Comparison of ENCODE assay signal across 2 cellular contexts in genomic region chr7:143369678-143370651, GRCh38.
A peak's percentile ranks its signal among the peaks of the same experiment; 100 is the strongest.
TF ChIP-seq lines count a peak whose summit lies in the region.

No MANE protein-coding gene starts in this region.

TF ChIP-seq in liver, 16 proteins besides CTCF, POLR2A, EP300 and RAD21:
- TF ChIP-seq JUND (IDR thresholded peaks at IDR 0.05) (no peak), HNF4G (IDR thresholded peaks at IDR 0.05) (no peak), RXRA (IDR thresholded peaks at IDR 0.05) (no peak), HNF4A (conservative IDR thresholded peaks at IDR 0.05) (peak; percentile 29 to 53), SP1 (IDR thresholded peaks at IDR 0.05) (no peak), REST (IDR thresholded peaks at IDR 0.05) (no peak), FOXA2 (IDR thresholded peaks at IDR 0.05) (no peak)

TF ChIP-seq in HepG2, 621 proteins besides CTCF, POLR2A, EP300 and RAD21:
- TF ChIP-seq ATF4 (CRISPR knock-in tag; IDR thresholded peaks at IDR 0.05) (no peak), ZFYVE20 (CRISPR knock-in tag; IDR thresholded peaks at IDR 0.05; ENCODE audit: borderline replicate concordance, low read depth) (no peak), ZNF343 (CRISPR knock-in tag; IDR thresholded peaks at IDR 0.05) (no peak), RNF2 (conservative IDR thresholded peaks at IDR 0.05; ENCODE audit: low read depth) (no peak), HDAC1 (CRISPR knock-in tag; IDR thresholded peaks at IDR 0.05) (no peak), SNAPC2 (CRISPR knock-in tag; IDR thresholded peaks at IDR 0.05) (no peak), ZNF713 (CRISPR knock-in tag; IDR thresholded peaks at IDR 0.05) (no peak), ZNF296 (CRISPR knock-in tag; conservative IDR thresholded peaks at IDR 0.05) (no peak), HIC2 (CRISPR knock-in tag; IDR thresholded peaks at IDR 0.05; ENCODE audit: low read depth) (no peak), ZXDC (CRISPR knock-in tag; IDR thresholded peaks at IDR 0.05) (no peak), ZNF550 (CRISPR knock-in tag; IDR thresholded peaks at IDR 0.05; ENCODE audit: borderline replicate concordance) (no peak), ZNF512B (CRISPR knock-in tag; IDR thresholded peaks at IDR 0.05; ENCODE audit: borderline replicate concordance) (no peak), ZNF879 (CRISPR knock-in tag; IDR thresholded peaks at IDR 0.05) (no peak), ZNF549 (CRISPR knock-in tag; IDR thresholded peaks at IDR 0.05) (no peak), TRIM24 (CRISPR knock-in tag; IDR thresholded peaks at IDR 0.05) (no peak), SKI (IDR thresholded peaks at IDR 0.05; ENCODE audit: partially characterized antibody) (no peak), ZNF441 (CRISPR knock-in tag; IDR thresholded peaks at IDR 0.05; ENCODE audit: borderline replicate concordance) (no peak), AGO2 (optimal IDR thresholded peaks at IDR 0.05; ENCODE audit: low read depth, low read length) (no peak), ZNF276 (CRISPR knock-in tag; IDR thresholded peaks at IDR 0.05; ENCODE audit: low read depth) (no peak), PCBP2 (optimal IDR thresholded peaks at IDR 0.05; ENCODE audit: low read depth, low read length, poor library complexity, severe bottlenecking) (no peak)
